ENCODE assay signal across 27 cellular contexts in genomic region chr15:78479650-78480049, GRCh38.
"Had no signal": no experiment of that assay in that cellular context is flagged by ENCODE, and none has a peak within 500 bp of the region (broad histone marks: within the 10 kb centered on the region; RNA-seq: fewer than 3 reads in every experiment).

No MANE protein-coding gene starts in this region.

- H3K4me3 ChIP-seq: colonic mucosa, esophagus squamous epithelium, gastrocnemius medialis, heart right ventricle, left lung, lower lobe of right lung, mucosa of descending colon had no signal

- FAIRE-seq: endometrium, islet of Langerhans, keratinocyte had no signal

- H3K9me3 Mint-ChIP-seq: dendritic cell treated with granulocyte-macrophage colony-stimulating factor and Interleukin-4, amounts not matched to agents 40 ng/mL and 50 ng/mL, for 4 days; effector memory CD8-positive, alpha-beta T cell; endodermal cell; mesothelial cell of epicardium had no signal

- H3K27ac ChIP-seq: colonic mucosa, epithelial cell of prostate, esophagus squamous epithelium, gastrocnemius medialis, heart right ventricle, left lung, lower lobe of right lung had no signal

- H3K9me3 ChIP-seq: colonic mucosa, esophagus squamous epithelium, gastrocnemius medialis, heart right ventricle, left lung, lower lobe of right lung, mucosa of descending colon had no signal

- H3K4me3 Mint-ChIP-seq: dendritic cell treated with granulocyte-macrophage colony-stimulating factor and Interleukin-4, amounts not matched to agents 40 ng/mL and 50 ng/mL, for 4 days; effector memory CD8-positive, alpha-beta T cell; endodermal cell; mesothelial cell of epicardium had no signal

- ATAC-seq: effector memory CD8-positive, alpha-beta T cell; esophagus mucosa; gastrocnemius medialis; heart right ventricle; left cardiac atrium; left lung; left ventricle myocardium superior; lower lobe of right lung; mucosa of descending colon had no signal

- H3K4me1 ChIP-seq: colonic mucosa, esophagus squamous epithelium, gastrocnemius medialis, heart right ventricle, left lung, lower lobe of right lung had no signal

- DNase-seq: colonic mucosa; cortex of kidney; effector CD8-positive, alpha-beta T cell; effector memory CD8-positive, alpha-beta T cell; endodermal cell; erythroblast; esophagus squamous epithelium; foreskin fibroblast; foreskin melanocyte; gastrocnemius medialis; glutamatergic neuron; head of caudate nucleus; heart right ventricle; hippocampal formation; left cardiac atrium; left lung; left ventricle myocardium superior; lower lobe of right lung; mesenchymal stem cell; mucosa of descending colon had no signal

- H3K4me1 Mint-ChIP-seq: endodermal cell, mesothelial cell of epicardium had no signal

- H3K27me3 ChIP-seq: colonic mucosa, esophagus squamous epithelium, gastrocnemius medialis, heart right ventricle, left lung had no signal

- H3K27me3 Mint-ChIP-seq: dendritic cell treated with granulocyte-macrophage colony-stimulating factor and Interleukin-4, amounts not matched to agents 40 ng/mL and 50 ng/mL, for 4 days; effector memory CD8-positive, alpha-beta T cell had no signal

- H3K27ac Mint-ChIP-seq: dendritic cell treated with granulocyte-macrophage colony-stimulating factor and Interleukin-4, amounts not matched to agents 40 ng/mL and 50 ng/mL, for 4 days; endodermal cell; mesothelial cell of epicardium had no signal
